ENCODE assay signal across 15 cellular contexts in the genomic region with DNA sequence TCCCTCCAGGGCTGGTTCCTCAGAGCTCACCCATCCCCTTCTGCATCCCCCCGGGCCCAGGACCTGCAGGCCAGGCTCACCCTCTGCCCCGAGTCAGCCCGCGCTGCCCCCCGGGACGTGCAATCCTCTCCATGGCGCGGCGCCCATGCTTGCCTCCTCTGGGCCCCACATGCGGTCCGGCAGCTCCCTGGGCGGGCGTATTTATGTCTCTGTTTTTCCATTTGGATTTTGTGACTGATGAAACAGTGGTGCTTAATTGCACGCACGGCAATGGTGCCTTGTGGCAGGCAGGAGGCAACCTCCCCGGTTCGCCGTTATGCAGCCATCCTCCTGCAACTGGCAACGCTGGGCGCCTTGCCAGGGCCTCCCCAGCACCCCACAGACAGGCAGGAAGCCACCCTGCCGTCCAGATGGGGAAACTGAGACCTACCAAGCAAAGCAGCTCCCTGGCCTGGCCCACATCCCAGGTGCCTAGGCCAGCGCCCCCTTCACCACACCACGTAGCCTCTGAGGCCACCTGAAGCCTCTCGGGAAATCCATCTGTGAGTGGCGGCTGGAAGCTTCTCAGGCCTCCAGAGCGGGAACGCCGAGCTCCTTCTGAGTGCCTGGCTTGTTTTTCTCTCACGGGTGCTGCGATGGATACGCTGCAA. TPM values are rescaled to one million over a fixed set of nuclear protein-coding genes. Genes with fewer than 3 reads are reported as not detected.
A peak's percentile ranks its signal among the peaks of the same experiment; 100 is the strongest.
DNase-seq lines count a peak whose midpoint lies in the region; TF ChIP-seq lines count a peak whose summit lies in the region.
"Had no signal": no experiment of that assay in that cellular context is flagged by ENCODE, and none has a peak within 500 bp of the region (broad histone marks: within the 10 kb centered on the region; RNA-seq: fewer than 3 reads in every experiment).

No MANE protein-coding gene starts in this region.

- no peaks in the 10 kb centered on the region for H4K20me1 ChIP-seq in osteoblast (ENCODE audit: insufficient read depth, low read length)

- no peaks in the 10 kb centered on the region for H3K4me1 ChIP-seq in osteoblast (ENCODE audit: insufficient read depth, low read length)

- H3K27ac Mint-ChIP-seq in T-helper 2 cell treated with Interferon-gamma antibody and Interleukin-4, amounts not matched to agents 5 μg/mL and 100 μg/mL, for 36 hours, result no peak overlapping the region
- H3K27ac Mint-ChIP-seq in Calu3 (ENCODE audit: unreplicated experiment) (no peak overlapping the region), endothelial cell (ENCODE audit: unreplicated experiment) (no peak overlapping the region)

- H3K4me3 ChIP-seq in dorsolateral prefrontal cortex, result peak overlapping the region in 41 of 59 donors; percentile 37 to 74 (median 57)
- H3K4me3 ChIP-seq in osteoblast (ENCODE audit: insufficient read depth, low read length), result no peak overlapping the region

- H3K36me3 ChIP-seq in osteoblast (ENCODE audit: insufficient read depth, low read length), result no peaks in the 10 kb centered on the region

- intact Hi-C loops in Calu3 (cut with micrococcal nuclease; ENCODE audit: unreplicated experiment) (no loop called here), dorsolateral prefrontal cortex (cut with DNase I) (no loop called here)

- H3K27me3 ChIP-seq in dorsolateral prefrontal cortex, result peaks cover 0 to 27% (median 7%) of the 10 kb centered on the region in 45 donors
- peaks cover 17% of the 10 kb centered on the region for H3K27me3 ChIP-seq in osteoblast (ENCODE audit: insufficient read depth, low read length)

- peaks cover 17% of the 10 kb centered on the region for H3K27me3 Mint-ChIP-seq in T-helper 2 cell treated with Interferon-gamma antibody and Interleukin-4, amounts not matched to agents 5 μg/mL and 100 μg/mL, for 36 hours (ENCODE audit: low read depth)
- H3K27me3 Mint-ChIP-seq in Calu3 (ENCODE audit: unreplicated experiment) (peaks cover 93% of the 10 kb centered on the region), endothelial cell (ENCODE audit: unreplicated experiment) (peaks cover 8% of the 10 kb centered on the region)

- no peaks in the 10 kb centered on the region for H3K4me1 Mint-ChIP-seq in T-helper 2 cell treated with Interferon-gamma antibody and Interleukin-4, amounts not matched to agents 5 μg/mL and 100 μg/mL, for 36 hours (ENCODE audit: low read depth)
- H3K4me1 Mint-ChIP-seq in Calu3 (ENCODE audit: low read depth, unreplicated experiment) (peaks cover 7% of the 10 kb centered on the region), endothelial cell (ENCODE audit: unreplicated experiment) (no peaks in the 10 kb centered on the region)

- H3K9me3 ChIP-seq in osteoblast (ENCODE audit: low read depth, low read length), result no peaks in the 10 kb centered on the region

- no TSS peak for BruUV-seq in Calu3 (replicated peaks; lab: Mats Ljungman, UMichigan)

- no peaks in the 10 kb centered on the region for H3K9me3 Mint-ChIP-seq in T-helper 2 cell treated with Interferon-gamma antibody and Interleukin-4, amounts not matched to agents 5 μg/mL and 100 μg/mL, for 36 hours
- H3K9me3 Mint-ChIP-seq in Calu3 (ENCODE audit: low read depth, unreplicated experiment) (no peaks in the 10 kb centered on the region), endothelial cell (ENCODE audit: unreplicated experiment) (no peaks in the 10 kb centered on the region)
- H3K9me3 Mint-ChIP-seq: neural crest cell had no signal

- TF ChIP-seq CTCF in Calu3 (IDR thresholded peaks at IDR 0.05; ENCODE audit: unreplicated experiment) (no peak), dorsolateral prefrontal cortex (IDR thresholded peaks at IDR 0.05 in 54 of 56, conservative IDR thresholded peaks at IDR 0.05 in 2 of 56; ENCODE audit: low read depth in 1 of 56, partially characterized antibody in 56 of 56) (no peak), osteoblast (IDR thresholded peaks at IDR 0.05; ENCODE audit: extremely low read depth, low read depth, low read length) (no peak), endothelial cell (IDR thresholded peaks at IDR 0.05; ENCODE audit: unreplicated experiment) (no peak)

- no peaks in the 10 kb centered on the region for H3K36me3 Mint-ChIP-seq in T-helper 2 cell treated with Interferon-gamma antibody and Interleukin-4, amounts not matched to agents 5 μg/mL and 100 μg/mL, for 36 hours (ENCODE audit: low read depth)
- H3K36me3 Mint-ChIP-seq in Calu3 (ENCODE audit: insufficient read depth, unreplicated experiment), result no peaks in the 10 kb centered on the region
- no peaks in the 10 kb centered on the region for H3K36me3 Mint-ChIP-seq in endothelial cell (ENCODE audit: low read depth, unreplicated experiment)

- no peaks in the 10 kb centered on the region for H3K79me2 ChIP-seq in osteoblast (ENCODE audit: insufficient read depth, low read length)

- H2AFZ ChIP-seq in osteoblast (ENCODE audit: low read length), result peak overlapping the region; percentile 15

- CTCF ChIA-PET in Calu3 (lab: Charles Lee), result interaction anchor here (0.5 kb wide), 1 partner anchor 1176 kb away, joined by 3 read pairs; no protein-coding TSS in a partner anchor

- no peak for DNase-seq in T-helper 2 cell treated with Interferon-gamma antibody and Interleukin-4, amounts not matched to agents 5 μg/mL and 100 μg/mL, for 36 hours (ENCODE audit: low spot score)
- DNase-seq in T-helper 2 cell (no peak), Calu3 (no peak), dorsolateral prefrontal cortex (no peak), osteoblast (ENCODE audit: insufficient read length, low spot score, missing footprints) (no peak), endothelial cell (ENCODE audit: low spot score) (no peak), NCI-H1694 treated with DMSO at 0.1 percent for 48 hours (lab: John Stamatoyannopoulos, UW) (no peak), COR-L47 (lab: John Stamatoyannopoulos, UW) (no peak)
- DNase-seq: left colon, MM.1S, NCI-H510A treated with DMSO at 0.1 percent for 48 hours, SHP77 treated with DMSO at 0.1 percent for 48 hours had no signal

- H3K27ac ChIP-seq in dorsolateral prefrontal cortex, result peak overlapping the region in 6 of 59 donors; percentile 13 to 73 (median 54)
- H3K27ac ChIP-seq in osteoblast (ENCODE audit: low read depth, low read length), result no peak overlapping the region

- peak overlapping the region; percentile 83 for H3K4me2 ChIP-seq in osteoblast (ENCODE audit: insufficient read depth, low read length)

- H3K4me3 Mint-ChIP-seq in T-helper 2 cell treated with Interferon-gamma antibody and Interleukin-4, amounts not matched to agents 5 μg/mL and 100 μg/mL, for 36 hours, result peak overlapping the region; percentile 7
- H3K4me3 Mint-ChIP-seq in Calu3 (ENCODE audit: low read depth, unreplicated experiment) (peak overlapping the region; percentile 51), endothelial cell (ENCODE audit: unreplicated experiment) (no peak overlapping the region)
- H3K4me3 Mint-ChIP-seq: neural crest cell had no signal

RNA-seq across cellular contexts. Expression of gene UNCX, which starts 58.5 kb away (rescaled TPM):
- total RNA-seq in Calu3 (2022) (not detected in 2 replicates), dorsolateral prefrontal cortex (not detected), osteoblast (not detected in 2 replicates), endothelial cell (ENCODE audit: unreplicated experiment) (not detected)
- total RNA-seq: H4, left colon, urinary bladder had no signal
